In genomic region chr6:144434308-144434990, GRCh38 we compare ENCODE assay signal across 11 cellular contexts.
DNase-seq lines count a peak whose midpoint lies in the region; ATAC-seq and TF ChIP-seq lines count a peak whose summit lies in the region.
"Had no signal": no experiment of that assay in that cellular context is flagged by ENCODE, and none has a peak within 500 bp of the region (broad histone marks: within the 10 kb centered on the region; RNA-seq: fewer than 3 reads in every experiment).

No MANE protein-coding gene starts in this region.

- no peak overlapping the region for H3K4me3 Mint-ChIP-seq in stimulated activated naive CD8-positive, alpha-beta T cell treated with anti-CD3 and anti-CD28 coated beads, Interleukin-15, amount 100 ng/mL, for 72 hours
- H3K4me3 Mint-ChIP-seq in activated CD4-positive, alpha-beta memory T cell treated with anti-CD3 and anti-CD28 coated beads for 36 hours = no peak overlapping the region
- H3K4me3 Mint-ChIP-seq: T-helper 1 cell treated with Interleukin-12 subunit alpha and Interleukin-12 subunit beta and Interleukin-4 antibody, amounts not matched to agents 30 μg/mL and 1 μg/mL, for 36 hours had no signal

- H3K36me3 Mint-ChIP-seq in activated CD4-positive, alpha-beta memory T cell treated with anti-CD3 and anti-CD28 coated beads for 36 hours = peaks cover 40% of the 10 kb centered on the region

- POLR2A ChIA-PET in activated CD4-positive, alpha-beta memory T cell treated with anti-CD3 and anti-CD28 coated beads for 36 hours (lab: Charles Lee) = no interaction called here

- H3K4me1 Mint-ChIP-seq in stimulated activated naive CD8-positive, alpha-beta T cell treated with anti-CD3 and anti-CD28 coated beads, Interleukin-15, amount 100 ng/mL, for 72 hours = peaks cover 6% of the 10 kb centered on the region
- peaks cover 8% of the 10 kb centered on the region for H3K4me1 Mint-ChIP-seq in activated CD4-positive, alpha-beta memory T cell treated with anti-CD3 and anti-CD28 coated beads for 36 hours (ENCODE audit: low read depth)

- no peaks in the 10 kb centered on the region for H3K9me3 Mint-ChIP-seq in stimulated activated naive CD8-positive, alpha-beta T cell treated with anti-CD3 and anti-CD28 coated beads, Interleukin-15, amount 100 ng/mL, for 72 hours
- H3K9me3 Mint-ChIP-seq in activated CD4-positive, alpha-beta memory T cell treated with anti-CD3 and anti-CD28 coated beads for 36 hours = no peaks in the 10 kb centered on the region

- DNase-seq in stimulated activated naive CD8-positive, alpha-beta T cell treated with anti-CD3 and anti-CD28 coated beads, Interleukin-15, Interleukin-2, amounts not matched to agents 100 U/mL and 50 U/mL, for 24 hours = no peak
- no peak for DNase-seq in stimulated activated naive CD8-positive, alpha-beta T cell treated with anti-CD3 and anti-CD28 coated beads, Interleukin-15, amount 100 ng/mL, for 72 hours
- peak; percentile 76 for DNase-seq in amniotic epithelial cell (ENCODE audit: low read depth)
- DNase-seq in islet precursor cell = peak; percentile 71
- DNase-seq in activated CD4-positive, alpha-beta memory T cell treated with anti-CD3 and anti-CD28 coated beads for 36 hours = no peak
- DNase-seq in HuH-7.5 (ENCODE audit: low spot score) = no peak
- DNase-seq in mucosa of descending colon = no peak
- no peak for DNase-seq in nucleus accumbens (lab: John Stamatoyannopoulos, UW)
- DNase-seq: head of caudate nucleus, NCI-H2081 had no signal

- H3K27ac Mint-ChIP-seq in stimulated activated naive CD8-positive, alpha-beta T cell treated with anti-CD3 and anti-CD28 coated beads, Interleukin-15, amount 100 ng/mL, for 72 hours = no peak overlapping the region
- no peak overlapping the region for H3K27ac Mint-ChIP-seq in activated CD4-positive, alpha-beta memory T cell treated with anti-CD3 and anti-CD28 coated beads for 36 hours
- H3K27ac Mint-ChIP-seq: T-helper 1 cell treated with Interleukin-12 subunit alpha and Interleukin-12 subunit beta and Interleukin-4 antibody, amounts not matched to agents 30 μg/mL and 1 μg/mL, for 36 hours had no signal

- no peaks in the 10 kb centered on the region for H3K4me1 ChIP-seq in mucosa of descending colon (ENCODE audit: low read depth)

- ATAC-seq in stimulated activated naive CD8-positive, alpha-beta T cell treated with anti-CD3 and anti-CD28 coated beads, Interleukin-15, Interleukin-2, amounts not matched to agents 100 U/mL and 50 U/mL, for 24 hours = peak; percentile 36
- ATAC-seq in stimulated activated naive CD8-positive, alpha-beta T cell treated with anti-CD3 and anti-CD28 coated beads, Interleukin-15, amount 100 ng/mL, for 72 hours = no peak
- no peak for ATAC-seq in mucosa of descending colon

- intact Hi-C loops in activated CD4-positive, alpha-beta memory T cell treated with anti-CD3 and anti-CD28 coated beads for 36 hours (cut with micrococcal nuclease) = no loop called here
- intact Hi-C loops in mucosa of descending colon (cut with DNase I, micrococcal nuclease) = no loop called here

- H3K4me3 ChIP-seq in mucosa of descending colon = no peak overlapping the region

- no peaks in the 10 kb centered on the region for H3K9me3 ChIP-seq in mucosa of descending colon

- TF ChIP-seq CTCF in mucosa of descending colon (IDR thresholded peaks at IDR 0.05) = no peak

- H3K27me3 Mint-ChIP-seq in stimulated activated naive CD8-positive, alpha-beta T cell treated with anti-CD3 and anti-CD28 coated beads, Interleukin-15, amount 100 ng/mL, for 72 hours = no peaks in the 10 kb centered on the region
- no peaks in the 10 kb centered on the region for H3K27me3 Mint-ChIP-seq in activated CD4-positive, alpha-beta memory T cell treated with anti-CD3 and anti-CD28 coated beads for 36 hours

- CTCF ChIA-PET in activated CD4-positive, alpha-beta memory T cell treated with anti-CD3 and anti-CD28 coated beads for 36 hours (lab: Charles Lee) = interaction anchor here (1.1 kb wide), 1 partner anchor 47 kb away, joined by 5 read pairs; no protein-coding TSS in a partner anchor

- peaks cover 4% of the 10 kb centered on the region for H3K36me3 ChIP-seq in mucosa of descending colon (ENCODE audit: low read depth)

Comparison
In these comparisons a context has a peak if more than half of its experiments do, and no peak if none do; other contexts are left out.
1. DNase-seq: peak in amniotic epithelial cell (single experiment) and islet precursor cell (single experiment); none in stimulated activated naive CD8-positive, alpha-beta T cell treated with anti-CD3 and anti-CD28 coated beads, Interleukin-15, Interleukin-2, amounts not matched to agents 100 U/mL and 50 U/mL, for 24 hours (single experiment), stimulated activated naive CD8-positive, alpha-beta T cell treated with anti-CD3 and anti-CD28 coated beads, Interleukin-15, amount 100 ng/mL, for 72 hours (0 of 2), activated CD4-positive, alpha-beta memory T cell treated with anti-CD3 and anti-CD28 coated beads for 36 hours (single experiment), HuH-7.5 (single experiment), mucosa of descending colon (0 of 3) and nucleus accumbens (0 of 56).